In the genomic region with DNA sequence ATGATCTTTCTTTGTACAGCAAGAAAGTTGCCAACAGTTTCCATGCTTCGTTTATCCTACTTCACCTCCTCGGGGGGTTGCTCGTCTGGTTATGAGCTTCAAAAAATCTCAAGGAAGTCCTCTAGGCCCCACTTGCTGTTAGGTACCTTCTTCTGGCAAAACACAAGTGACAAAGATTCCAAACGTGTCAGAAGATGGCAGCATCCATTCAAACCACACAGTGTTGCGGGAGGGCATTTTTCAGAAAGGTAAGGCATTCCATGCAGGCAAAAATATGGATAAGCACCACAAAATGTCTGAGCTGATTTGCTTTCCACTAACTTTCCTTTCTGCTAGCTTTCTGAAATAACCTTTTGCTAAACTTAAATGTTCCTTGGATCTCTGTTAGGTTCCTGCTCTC, we compare ENCODE assay signal across 2 cellular contexts.
TF ChIP-seq lines count a peak whose summit lies in the region.

No MANE protein-coding gene starts in this region.

TF ChIP-seq in GM23338, 12 proteins besides CTCF, POLR2A, EP300 and RAD21:
- TF ChIP-seq STAT1 (IDR thresholded peaks at IDR 0.05; ENCODE audit: unreplicated experiment) (no peak), EZH2 (IDR thresholded peaks at IDR 0.05; ENCODE audit: low read depth, unreplicated experiment) (no peak), EZH2phosphoT487 (IDR thresholded peaks at IDR 0.05; ENCODE audit: unreplicated experiment) (no peak), ZNF114 (CRISPR knock-in tag; IDR thresholded peaks at IDR 0.05) (no peak), JUNB (IDR thresholded peaks at IDR 0.05; ENCODE audit: unreplicated experiment) (no peak), CREB1 (CRISPR knock-in tag; IDR thresholded peaks at IDR 0.05; ENCODE audit: low read depth) (no peak)
- TF ChIP-seq, protein P1, sequence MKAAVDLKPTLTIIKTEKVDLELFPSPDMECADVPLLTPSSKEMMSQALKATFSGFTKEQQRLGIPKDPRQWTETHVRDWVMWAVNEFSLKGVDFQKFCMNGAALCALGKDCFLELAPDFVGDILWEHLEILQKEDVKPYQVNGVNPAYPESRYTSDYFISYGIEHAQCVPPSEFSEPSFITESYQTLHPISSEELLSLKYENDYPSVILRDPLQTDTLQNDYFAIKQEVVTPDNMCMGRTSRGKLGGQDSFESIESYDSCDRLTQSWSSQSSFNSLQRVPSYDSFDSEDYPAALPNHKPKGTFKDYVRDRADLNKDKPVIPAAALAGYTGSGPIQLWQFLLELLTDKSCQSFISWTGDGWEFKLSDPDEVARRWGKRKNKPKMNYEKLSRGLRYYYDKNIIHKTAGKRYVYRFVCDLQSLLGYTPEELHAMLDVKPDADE (IDR thresholded peaks at IDR 0.05) = no peak
- TF ChIP-seq, protein P2, sequence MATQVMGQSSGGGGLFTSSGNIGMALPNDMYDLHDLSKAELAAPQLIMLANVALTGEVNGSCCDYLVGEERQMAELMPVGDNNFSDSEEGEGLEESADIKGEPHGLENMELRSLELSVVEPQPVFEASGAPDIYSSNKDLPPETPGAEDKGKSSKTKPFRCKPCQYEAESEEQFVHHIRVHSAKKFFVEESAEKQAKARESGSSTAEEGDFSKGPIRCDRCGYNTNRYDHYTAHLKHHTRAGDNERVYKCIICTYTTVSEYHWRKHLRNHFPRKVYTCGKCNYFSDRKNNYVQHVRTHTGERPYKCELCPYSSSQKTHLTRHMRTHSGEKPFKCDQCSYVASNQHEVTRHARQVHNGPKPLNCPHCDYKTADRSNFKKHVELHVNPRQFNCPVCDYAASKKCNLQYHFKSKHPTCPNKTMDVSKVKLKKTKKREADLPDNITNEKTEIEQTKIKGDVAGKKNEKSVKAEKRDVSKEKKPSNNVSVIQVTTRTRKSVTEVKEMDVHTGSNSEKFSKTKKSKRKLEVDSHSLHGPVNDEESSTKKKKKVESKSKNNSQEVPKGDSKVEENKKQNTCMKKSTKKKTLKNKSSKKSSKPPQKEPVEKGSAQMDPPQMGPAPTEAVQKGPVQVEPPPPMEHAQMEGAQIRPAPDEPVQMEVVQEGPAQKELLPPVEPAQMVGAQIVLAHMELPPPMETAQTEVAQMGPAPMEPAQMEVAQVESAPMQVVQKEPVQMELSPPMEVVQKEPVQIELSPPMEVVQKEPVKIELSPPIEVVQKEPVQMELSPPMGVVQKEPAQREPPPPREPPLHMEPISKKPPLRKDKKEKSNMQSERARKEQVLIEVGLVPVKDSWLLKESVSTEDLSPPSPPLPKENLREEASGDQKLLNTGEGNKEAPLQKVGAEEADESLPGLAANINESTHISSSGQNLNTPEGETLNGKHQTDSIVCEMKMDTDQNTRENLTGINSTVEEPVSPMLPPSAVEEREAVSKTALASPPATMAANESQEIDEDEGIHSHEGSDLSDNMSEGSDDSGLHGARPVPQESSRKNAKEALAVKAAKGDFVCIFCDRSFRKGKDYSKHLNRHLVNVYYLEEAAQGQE (IDR thresholded peaks at IDR 0.05; ENCODE audit: unreplicated experiment) = no peak

TF ChIP-seq in HCT116, 20 proteins besides CTCF, POLR2A, EP300 and RAD21:
- no peak for TF ChIP-seq ZFX (IDR thresholded peaks at IDR 0.05)
- TF ChIP-seq SP1 (IDR thresholded peaks at IDR 0.05; ENCODE audit: low read depth) = no peak
- no peak for TF ChIP-seq YY1 (IDR thresholded peaks at IDR 0.05; ENCODE audit: extremely low read depth, insufficient replicate concordance, low read depth, low read length)
- no peak for TF ChIP-seq SRF (IDR thresholded peaks at IDR 0.05; ENCODE audit: low read depth)
- no peak for TF ChIP-seq EZH2 (IDR thresholded peaks at IDR 0.05)
- TF ChIP-seq CBX3 (IDR thresholded peaks at IDR 0.05; ENCODE audit: low read depth) = no peak
- TF ChIP-seq EGR1 (IDR thresholded peaks at IDR 0.05; ENCODE audit: low read depth) = no peak
- TF ChIP-seq EZH2phosphoT487 (IDR thresholded peaks at IDR 0.05; ENCODE audit: borderline replicate concordance) = no peak
TF ChIP-seq in HCT116: peak in this region for 0.
